ENCODE assay signal across 20 cellular contexts in the genomic region with DNA sequence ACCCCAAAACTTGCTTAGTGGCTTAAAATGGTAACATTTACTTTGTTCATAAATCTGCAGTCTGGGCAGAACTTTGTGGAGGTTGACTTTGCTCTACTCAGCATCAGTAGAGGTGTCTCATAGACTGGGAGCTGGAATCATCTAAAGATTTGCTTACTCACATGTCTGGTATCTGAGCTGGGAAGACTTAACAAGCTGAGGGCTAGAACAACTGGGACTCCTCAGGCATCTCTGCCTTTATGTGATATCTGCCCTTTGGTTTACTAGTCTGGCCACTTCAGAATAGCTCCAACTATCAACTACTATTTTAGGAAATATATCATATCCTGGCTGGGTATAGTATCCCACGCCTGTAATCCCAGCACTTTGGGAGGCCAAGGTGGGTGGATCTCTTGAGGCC.
"Had no signal": no experiment of that assay in that cellular context is flagged by ENCODE, and none has a peak within 500 bp of the region (broad histone marks: within the 10 kb centered on the region; RNA-seq: fewer than 3 reads in every experiment).

No MANE protein-coding gene starts in this region.

- H3K4me3 ChIP-seq: lung, right atrium auricular region, tibial nerve had no signal

- H3K27ac ChIP-seq: epithelial cell of prostate, right atrium auricular region, tibial nerve, VCaP had no signal

- H3K36me3 ChIP-seq: right atrium auricular region, tibial nerve had no signal

- DNase-seq: activated CD4-positive, alpha-beta memory T cell treated with anti-CD3 and anti-CD28 coated beads, Interleukin-2, amount 10 ng/mL, durations not matched to agents 7 days and 5 days; activated CD8-positive, alpha-beta memory T cell treated with anti-CD3 and anti-CD28 coated beads, Interleukin-2, amount 50 U/mL, for 4 hours; activated naive CD8-positive, alpha-beta T cell treated with anti-CD3 and anti-CD28 coated beads, Interleukin-2, amount 10 ng/mL, durations not matched to agents 7 days and 5 days; activated T-cell treated with anti-CD3 and anti-CD28 coated beads, Interleukin-2, amount 50 U/mL, for 72 hours; aorta; central memory CD4-positive, alpha-beta T cell; cortex of kidney; effector CD8-positive, alpha-beta T cell; hypothalamus; left colon; natural killer cell; nucleus accumbens; small intestine; T1000 had no signal

- FAIRE-seq: small intestine had no signal

- ATAC-seq: activated T-cell treated with anti-CD3 and anti-CD28 coated beads, Interleukin-2, amount 50 U/mL, for 72 hours; left colon; natural killer cell; stimulated activated memory B cell treated with anti-CD40 and anti-IgM and Interleukin-4, amounts not matched to agents 10 μg/mL and 1 μg/mL and 100 μg/mL, for 72 hours had no signal

- H3K27me3 ChIP-seq: right atrium auricular region, tibial nerve had no signal
